14 cellular contexts compared by ENCODE assay signal in the genomic region with DNA sequence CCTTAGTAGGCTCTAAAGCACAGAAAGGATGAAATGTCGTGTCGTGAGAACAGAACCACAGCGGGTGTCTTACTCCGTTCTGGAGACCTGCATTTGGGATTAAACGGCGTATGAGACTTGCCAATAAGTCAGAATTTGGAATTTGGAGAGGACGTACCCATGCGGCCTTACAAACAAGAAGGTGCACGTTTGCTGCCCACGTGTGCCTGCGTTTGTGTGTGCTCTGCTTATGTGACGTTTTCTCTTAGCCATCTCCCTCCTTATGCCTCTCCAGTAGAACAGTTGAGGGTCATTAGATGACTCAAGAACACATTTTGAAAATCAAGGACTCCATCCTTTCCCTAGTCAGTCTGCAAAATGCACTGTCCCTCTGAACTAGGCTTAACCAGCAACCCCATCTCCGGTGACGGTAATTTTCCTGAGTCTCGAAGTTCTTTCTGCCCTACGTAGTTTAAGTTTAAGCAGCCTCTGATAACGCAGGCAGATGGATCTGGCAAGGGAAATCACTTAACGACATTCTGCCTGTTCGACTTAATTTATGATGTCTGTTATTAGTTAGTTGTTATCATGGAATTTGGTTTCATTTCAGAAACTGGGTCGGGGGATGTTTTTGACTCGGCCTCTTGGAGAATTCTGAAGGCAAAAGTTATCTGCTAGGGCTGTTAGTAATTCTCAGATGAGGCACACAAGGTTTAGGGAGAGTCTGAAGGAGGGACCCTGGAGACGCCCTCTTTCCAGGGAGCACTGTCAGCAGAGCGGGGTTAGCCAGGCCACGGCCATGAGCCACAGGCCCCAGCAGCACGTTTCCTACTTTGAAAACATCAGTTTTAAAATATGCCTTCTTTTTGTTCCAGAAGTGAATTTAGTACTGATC.
DNase-seq lines count a peak whose midpoint lies in the region; ATAC-seq and TF ChIP-seq lines count a peak whose summit lies in the region.
"Had no signal": no experiment of that assay in that cellular context is flagged by ENCODE, and none has a peak within 500 bp of the region (broad histone marks: within the 10 kb centered on the region; RNA-seq: fewer than 3 reads in every experiment).

No MANE protein-coding gene starts in this region.

- H3K36me3 ChIP-seq in urinary bladder (ENCODE audit: insufficient read depth), result peaks cover 2% of the 10 kb centered on the region

- WGBS in urinary bladder, result 55% methylated on average over 25 of the region's 25 CpGs

- H3K4me1 Mint-ChIP-seq in activated CD4-positive, alpha-beta T cell treated with anti-CD3 and anti-CD28 coated beads, Interleukin-2, amount 10 ng/mL, durations not matched to agents 7 days and 5 days, result peaks cover 30% of the 10 kb centered on the region
- H3K4me1 Mint-ChIP-seq in nephron, result peaks cover 72% of the 10 kb centered on the region

- H3K27me3 Mint-ChIP-seq in activated CD4-positive, alpha-beta T cell treated with anti-CD3 and anti-CD28 coated beads, Interleukin-2, amount 10 ng/mL, durations not matched to agents 7 days and 5 days, result no peaks in the 10 kb centered on the region
- no peaks in the 10 kb centered on the region for H3K27me3 Mint-ChIP-seq in nephron (ENCODE audit: low read depth)

- H3K27ac ChIP-seq in urinary bladder (ENCODE audit: low read depth), result peak overlapping the region; percentile 28
- H3K27ac ChIP-seq: 22Rv1 had no signal

- CTCF ChIA-PET in activated CD4-positive, alpha-beta T cell treated with anti-CD3 and anti-CD28 coated beads, Interleukin-2, amount 10 ng/mL, durations not matched to agents 7 days and 5 days (lab: Charles Lee), result interaction anchor here (1.0 kb wide), 1 partner anchor 11 kb away, joined by 4 read pairs; no protein-coding TSS in a partner anchor

- no peak overlapping the region for H3K4me3 ChIP-seq in fibroblast of mammary gland (ENCODE audit: control insufficient read depth, low read depth, low read length)
- H3K4me3 ChIP-seq in urinary bladder (ENCODE audit: low read depth, low read length), result no peak overlapping the region
- H3K4me3 ChIP-seq: lung had no signal

- no peaks in the 10 kb centered on the region for H3K4me1 ChIP-seq in urinary bladder (ENCODE audit: insufficient read depth)

- peak overlapping the region; percentile 55 for H3K27ac Mint-ChIP-seq in activated CD4-positive, alpha-beta T cell treated with anti-CD3 and anti-CD28 coated beads, Interleukin-2, amount 10 ng/mL, durations not matched to agents 7 days and 5 days
- peak overlapping the region; percentile 93 to 98 (median 95) for H3K27ac Mint-ChIP-seq in nephron
- H3K27ac Mint-ChIP-seq: T-helper 1 cell treated with Interleukin-12 subunit alpha and Interleukin-12 subunit beta and Interleukin-4 antibody, amounts not matched to agents 30 μg/mL and 1 μg/mL, for 36 hours had no signal

- POLR2A ChIA-PET in activated CD4-positive, alpha-beta T cell treated with anti-CD3 and anti-CD28 coated beads, Interleukin-2, amount 10 ng/mL, durations not matched to agents 7 days and 5 days (lab: Charles Lee), result no interaction called here

- no peaks in the 10 kb centered on the region for H3K9me3 Mint-ChIP-seq in activated CD4-positive, alpha-beta T cell treated with anti-CD3 and anti-CD28 coated beads, Interleukin-2, amount 10 ng/mL, durations not matched to agents 7 days and 5 days
- H3K9me3 Mint-ChIP-seq in nephron, result no peaks in the 10 kb centered on the region
- H3K9me3 Mint-ChIP-seq: T-helper 1 cell treated with Interleukin-12 subunit alpha and Interleukin-12 subunit beta and Interleukin-4 antibody, amounts not matched to agents 30 μg/mL and 1 μg/mL, for 36 hours had no signal

- H3K4me3 Mint-ChIP-seq in activated CD4-positive, alpha-beta T cell treated with anti-CD3 and anti-CD28 coated beads, Interleukin-2, amount 10 ng/mL, durations not matched to agents 7 days and 5 days, result no peak overlapping the region
- H3K4me3 Mint-ChIP-seq in nephron, result peak overlapping the region in 2 of 3 experiments; percentile 9 to 24
- H3K4me3 Mint-ChIP-seq: T-helper 1 cell treated with Interleukin-12 subunit alpha and Interleukin-12 subunit beta and Interleukin-4 antibody, amounts not matched to agents 30 μg/mL and 1 μg/mL, for 36 hours had no signal

- DNase-seq in activated CD4-positive, alpha-beta T cell treated with anti-CD3 and anti-CD28 coated beads, Interleukin-2, amount 10 ng/mL, durations not matched to agents 7 days and 5 days, result no peak
- no peak for DNase-seq in activated CD4-positive, alpha-beta T cell treated with anti-CD3 and anti-CD28 coated beads for 1 hour
- peak; percentile 92 for DNase-seq in fibroblast of mammary gland (ENCODE audit: low read depth)
- DNase-seq in activated CD4-positive, CD25-positive, alpha-beta regulatory T cell (lab: John Stamatoyannopoulos, UW), result no peak
- DNase-seq: activated gamma-delta T cell, DMS53, PC-3 had no signal

- H3K36me3 Mint-ChIP-seq in activated CD4-positive, alpha-beta T cell treated with anti-CD3 and anti-CD28 coated beads, Interleukin-2, amount 10 ng/mL, durations not matched to agents 7 days and 5 days (ENCODE audit: low read depth), result peaks cover 2% of the 10 kb centered on the region
- H3K36me3 Mint-ChIP-seq in nephron (ENCODE audit: low read depth), result peaks cover 75% of the 10 kb centered on the region

- TF ChIP-seq CTCF in fibroblast of mammary gland (conservative IDR thresholded peaks at IDR 0.05; ENCODE audit: control insufficient read depth, insufficient read depth, low read depth, low read length), result no peak
- TF ChIP-seq CTCF in nephron (IDR thresholded peaks at IDR 0.05; ENCODE audit: unreplicated experiment in 3 of 3), result no peak

- ATAC-seq in HG03342 (IDR thresholded peaks at IDR 0.05; ENCODE audit: unreplicated experiment) (no peak), HG02973 (IDR thresholded peaks at IDR 0.05; ENCODE audit: unreplicated experiment) (no peak)
- ATAC-seq: PC-3 had no signal
